In genomic region chr10:74099836-74100235, GRCh38 we compare ENCODE assay signal across 1 cellular context.
TF ChIP-seq lines count a peak whose summit lies in the region.

No MANE protein-coding gene starts in this region.

TF ChIP-seq in GM23338, 12 proteins besides CTCF, POLR2A, EP300 and RAD21 (continued from another document):
- TF ChIP-seq ZNF462 (CRISPR knock-in tag; IDR thresholded peaks at IDR 0.05): no peak
- no peak for TF ChIP-seq JUNB (IDR thresholded peaks at IDR 0.05; ENCODE audit: unreplicated experiment)
- TF ChIP-seq CREB1 (CRISPR knock-in tag; IDR thresholded peaks at IDR 0.05; ENCODE audit: low read depth): no peak
- no peak for TF ChIP-seq ZNF331 (CRISPR knock-in tag; IDR thresholded peaks at IDR 0.05; ENCODE audit: low read depth)
- no peak for TF ChIP-seq EZH2phosphoT487 (IDR thresholded peaks at IDR 0.05; ENCODE audit: unreplicated experiment)
- no peak for TF ChIP-seq REST (IDR thresholded peaks at IDR 0.05; ENCODE audit: unreplicated experiment)
- TF ChIP-seq EZH2 (IDR thresholded peaks at IDR 0.05; ENCODE audit: low read depth, unreplicated experiment): no peak
- TF ChIP-seq STAT1 (IDR thresholded peaks at IDR 0.05; ENCODE audit: unreplicated experiment): no peak
- no peak for TF ChIP-seq ETS1 (IDR thresholded peaks at IDR 0.05)
- TF ChIP-seq ZNF114 (CRISPR knock-in tag; IDR thresholded peaks at IDR 0.05): no peak
- TF ChIP-seq NANOG (IDR thresholded peaks at IDR 0.05; ENCODE audit: borderline replicate concordance): no peak
